29 cellular contexts compared by ENCODE assay signal in the genomic region with DNA sequence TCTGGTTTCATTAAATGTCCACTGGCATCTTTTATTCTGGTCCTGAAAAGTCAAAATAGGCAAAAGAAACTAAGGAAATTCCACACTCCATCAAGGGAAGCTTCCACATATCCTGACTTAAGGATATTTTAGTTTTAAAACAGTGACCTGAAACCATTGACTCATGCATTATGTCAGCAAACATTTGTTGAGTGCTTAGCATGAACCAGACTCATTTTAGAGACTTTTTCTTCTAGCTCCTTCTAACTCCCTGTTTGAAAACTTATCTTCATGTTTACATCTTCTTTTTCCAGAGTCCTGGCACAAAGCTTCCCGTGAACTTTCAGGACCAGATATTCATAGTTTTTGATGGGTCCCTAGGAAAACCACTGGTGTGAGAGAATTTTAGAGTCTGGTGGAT. TPM values are rescaled to one million over a fixed set of nuclear protein-coding genes. Genes with fewer than 3 reads are reported as not detected.
"Had no signal": no experiment of that assay in that cellular context is flagged by ENCODE, and none has a peak within 500 bp of the region (broad histone marks: within the 10 kb centered on the region; RNA-seq: fewer than 3 reads in every experiment).

No MANE protein-coding gene starts in this region.

- H3K36me3 Mint-ChIP-seq: activated naive CD4-positive, alpha-beta T cell treated with anti-CD3 and anti-CD28 coated beads, Interleukin-2, amount 10 ng/mL, durations not matched to agents 7 days and 5 days had no signal

- H3K27me3 ChIP-seq: hepatocyte, suprapubic skin, transverse colon had no signal

- H3K27me3 Mint-ChIP-seq: activated naive CD4-positive, alpha-beta T cell treated with anti-CD3 and anti-CD28 coated beads, Interleukin-2, amount 10 ng/mL, durations not matched to agents 7 days and 5 days; activated naive CD8-positive, alpha-beta T cell treated with anti-CD3 and anti-CD28 coated beads, Interleukin-2, amount 50 U/mL, for 24 hours; stimulated activated naive CD8-positive, alpha-beta T cell treated with anti-CD3 and anti-CD28 coated beads, Interleukin-15, amount 100 ng/mL, for 72 hours had no signal

- H3K4me3 Mint-ChIP-seq: activated naive CD4-positive, alpha-beta T cell treated with anti-CD3 and anti-CD28 coated beads, Interleukin-2, amount 10 ng/mL, durations not matched to agents 7 days and 5 days; activated naive CD8-positive, alpha-beta T cell treated with anti-CD3 and anti-CD28 coated beads, Interleukin-2, amount 50 U/mL, for 24 hours; activated T-cell treated with anti-CD3 and anti-CD28 coated beads, Interleukin-2, amount 50 U/mL, for 4 hours; endodermal cell; stimulated activated naive CD8-positive, alpha-beta T cell treated with anti-CD3 and anti-CD28 coated beads, Interleukin-15, amount 100 ng/mL, for 72 hours had no signal

- H3K4me1 ChIP-seq: prostate gland, suprapubic skin, transverse colon, uterus had no signal

- H3K9me3 ChIP-seq: prostate gland, suprapubic skin, transverse colon, uterus had no signal

- H2AFZ ChIP-seq: hepatocyte had no signal

- H3K79me2 ChIP-seq: hepatocyte had no signal

- H3K27ac ChIP-seq: hepatocyte, prostate gland, skin epidermis, suprapubic skin, transverse colon, uterus had no signal

- H3K4me1 Mint-ChIP-seq: activated naive CD4-positive, alpha-beta T cell treated with anti-CD3 and anti-CD28 coated beads, Interleukin-2, amount 10 ng/mL, durations not matched to agents 7 days and 5 days; activated naive CD8-positive, alpha-beta T cell treated with anti-CD3 and anti-CD28 coated beads, Interleukin-2, amount 50 U/mL, for 24 hours; stimulated activated naive CD8-positive, alpha-beta T cell treated with anti-CD3 and anti-CD28 coated beads, Interleukin-15, amount 100 ng/mL, for 72 hours had no signal

- H3K27ac Mint-ChIP-seq: activated naive CD4-positive, alpha-beta T cell treated with anti-CD3 and anti-CD28 coated beads, Interleukin-2, amount 10 ng/mL, durations not matched to agents 7 days and 5 days; activated naive CD8-positive, alpha-beta T cell treated with anti-CD3 and anti-CD28 coated beads, Interleukin-2, amount 50 U/mL, for 24 hours; endodermal cell; stimulated activated naive CD8-positive, alpha-beta T cell treated with anti-CD3 and anti-CD28 coated beads, Interleukin-15, amount 100 ng/mL, for 72 hours had no signal

- H3K4me3 ChIP-seq: hepatocyte, lung, prostate gland, skin epidermis, suprapubic skin, transverse colon, uterus had no signal

- FAIRE-seq: colon, islet of Langerhans had no signal

- ATAC-seq: activated CD4-positive, CD25-positive, alpha-beta regulatory T cell treated with anti-CD3 and anti-CD28 coated beads, Interleukin-2, amount 50 U/mL, for 24 hours; activated naive CD8-positive, alpha-beta T cell treated with anti-CD3 and anti-CD28 coated beads, Interleukin-2, amount 50 U/mL, for 24 hours; activated T-cell treated with anti-CD3 and anti-CD28 coated beads, Interleukin-2, amount 50 U/mL, for 4 hours; left colon; right cardiac atrium; stimulated activated naive CD8-positive, alpha-beta T cell treated with anti-CD3 and anti-CD28 coated beads, Interleukin-15, amount 100 ng/mL, for 72 hours had no signal

- H3K4me2 ChIP-seq: hepatocyte had no signal

- DNase-seq: activated CD4-positive, alpha-beta T cell treated with anti-CD3 and anti-CD28 coated beads, Interleukin-2, amount 50 U/mL, for 1 hour; activated CD8-positive, alpha-beta memory T cell treated with anti-CD3 and anti-CD28 coated beads, Interleukin-2, amount 50 U/mL, for 4 hours; activated effector memory CD4-positive, alpha-beta T cell treated with Interleukin-2 at 50 U/mL for 16 hours; activated naive CD4-positive, alpha-beta T cell treated with anti-CD3 and anti-CD28 coated beads, Interleukin-2, amount 10 ng/mL, durations not matched to agents 7 days and 5 days; activated naive CD8-positive, alpha-beta T cell treated with anti-CD3 and anti-CD28 coated beads, Interleukin-2, amount 50 U/mL, for 24 hours; activated T-cell treated with anti-CD3 and anti-CD28 coated beads, Interleukin-2, amount 50 U/mL, for 4 hours; caudate nucleus; endodermal cell; erythroblast; left colon; midbrain; right cardiac atrium; stimulated activated CD4-positive, alpha-beta T cell treated with anti-CD3 and anti-CD28 coated beads, Interleukin-15, amount 100 ng/mL, for 24 hours; stimulated activated CD4-positive, alpha-beta T cell treated with anti-CD3 and anti-CD28 coated beads, Interleukin-2, amount 100 ng/mL, for 48 hours; stimulated activated naive CD8-positive, alpha-beta T cell treated with anti-CD3 and anti-CD28 coated beads, Interleukin-15, amount 100 ng/mL, for 72 hours; T1000; transverse colon; uterus had no signal

- H3K36me3 ChIP-seq: prostate gland, suprapubic skin, transverse colon, uterus had no signal

- H3K9me3 Mint-ChIP-seq: activated naive CD4-positive, alpha-beta T cell treated with anti-CD3 and anti-CD28 coated beads, Interleukin-2, amount 10 ng/mL, durations not matched to agents 7 days and 5 days; activated naive CD8-positive, alpha-beta T cell treated with anti-CD3 and anti-CD28 coated beads, Interleukin-2, amount 50 U/mL, for 24 hours; activated T-cell treated with anti-CD3 and anti-CD28 coated beads, Interleukin-2, amount 50 U/mL, for 4 hours; endodermal cell; stimulated activated naive CD8-positive, alpha-beta T cell treated with anti-CD3 and anti-CD28 coated beads, Interleukin-15, amount 100 ng/mL, for 72 hours had no signal

RNA-seq across cellular contexts. Expression of a gene that starts 6.8 kb away (rescaled TPM):
- total RNA-seq: activated T-cell treated with anti-CD3 and anti-CD28 coated beads, Interleukin-2, amount 50 U/mL, for 4 hours; T-helper 1 cell treated with Interleukin-12 subunit alpha and Interleukin-12 subunit beta and Interleukin-4 antibody, amounts not matched to agents 30 ng/mL and 1 ng/mL, for 36 hours had no signal
- polyA plus RNA-seq: neural cell had no signal

RNA-seq across cellular contexts. Expression of a gene that starts 9.3 kb away (rescaled TPM):
- total RNA-seq: activated T-cell treated with anti-CD3 and anti-CD28 coated beads, Interleukin-2, amount 50 U/mL, for 4 hours; endodermal cell; hepatocyte; left colon; lung; osteoblast; prostate gland; right cardiac atrium; suprapubic skin; T-helper 1 cell treated with Interleukin-12 subunit alpha and Interleukin-12 subunit beta and Interleukin-4 antibody, amounts not matched to agents 30 ng/mL and 1 ng/mL, for 36 hours; transverse colon; uterus had no signal
- polyA plus RNA-seq: hepatocyte, neural cell, right cardiac atrium had no signal

RNA-seq across cellular contexts. Expression of a gene that starts 25.9 kb away (rescaled TPM):
- total RNA-seq: activated T-cell treated with anti-CD3 and anti-CD28 coated beads, Interleukin-2, amount 50 U/mL, for 4 hours; suprapubic skin; T-helper 1 cell treated with Interleukin-12 subunit alpha and Interleukin-12 subunit beta and Interleukin-4 antibody, amounts not matched to agents 30 ng/mL and 1 ng/mL, for 36 hours; transverse colon had no signal
- polyA plus RNA-seq: neural cell had no signal
